20 cellular contexts compared by ENCODE assay signal in genomic region chr21:14918542-14918941, GRCh38.
A peak's percentile ranks its signal among the peaks of the same experiment; 100 is the strongest.
DNase-seq lines count a peak whose midpoint lies in the region; ATAC-seq and TF ChIP-seq lines count a peak whose summit lies in the region.
"Had no signal": no experiment of that assay in that cellular context is flagged by ENCODE, and none has a peak within 500 bp of the region (broad histone marks: within the 10 kb centered on the region; RNA-seq: fewer than 3 reads in every experiment).

No MANE protein-coding gene starts in this region.

- no peak overlapping the region for H3K4me3 ChIP-seq in left ventricle myocardium inferior
- H3K4me3 ChIP-seq: esophagus squamous epithelium, thoracic aorta had no signal

- H3K36me3 ChIP-seq in left ventricle myocardium inferior, result no peaks in the 10 kb centered on the region
- H3K36me3 ChIP-seq: esophagus squamous epithelium, heart left ventricle, neutrophil, thoracic aorta had no signal

- no peaks in the 10 kb centered on the region for H3K9me3 ChIP-seq in left ventricle myocardium inferior (replicated peaks)
- H3K9me3 ChIP-seq: esophagus squamous epithelium, heart left ventricle, neutrophil, thoracic aorta had no signal

- H3K27me3 Mint-ChIP-seq in MCF 10A (ENCODE audit: insufficient read depth, unreplicated experiment), result no peaks in the 10 kb centered on the region

- POLR2A ChIA-PET in MCF 10A (lab: Yijun Ruan, JAX), result interaction anchor here (0.6 to 0.7 kb wide), 2 partner anchors 28 to 529 kb away, joined by 3 to 4 read pairs; no protein-coding TSS in a partner anchor

- intact Hi-C loops in left ventricle myocardium inferior (cut with micrococcal nuclease) (no loop called here), MCF 10A (cut with micrococcal nuclease) (no loop called here)

- TF ChIP-seq CTCF in left ventricle myocardium inferior (IDR thresholded peaks at IDR 0.05; ENCODE audit: borderline replicate concordance), result no peak
- no peak for TF ChIP-seq CTCF in MCF 10A (IDR thresholded peaks at IDR 0.05; ENCODE audit: unreplicated experiment)

- no peak overlapping the region for H3K4me3 Mint-ChIP-seq in MCF 10A (ENCODE audit: unreplicated experiment)
- H3K4me3 Mint-ChIP-seq: CD8-positive, alpha-beta T cell; immature natural killer cell had no signal

- H3K4me1 Mint-ChIP-seq in MCF 10A (ENCODE audit: insufficient read depth, unreplicated experiment), result peaks cover 6% of the 10 kb centered on the region

- BruUV-seq in MCF 10A (replicated peaks; lab: Mats Ljungman, UMichigan), result no TSS peak

- H3K4me1 ChIP-seq in left ventricle myocardium inferior, result no peaks in the 10 kb centered on the region

- CTCF ChIA-PET in MCF 10A (lab: Yijun Ruan, JAX), result no interaction called here

- ATAC-seq in HG02970 (IDR thresholded peaks at IDR 0.05; ENCODE audit: low FRiP score, unreplicated experiment), result no peak
- ATAC-seq: CD8-positive, alpha-beta T cell; HCT116; heart left ventricle had no signal

- no peaks in the 10 kb centered on the region for H3K9me3 Mint-ChIP-seq in MCF 10A (ENCODE audit: unreplicated experiment)
- H3K9me3 Mint-ChIP-seq: CD8-positive, alpha-beta T cell had no signal

- H3K36me3 Mint-ChIP-seq in MCF 10A (ENCODE audit: insufficient read depth, unreplicated experiment), result peaks cover 5% of the 10 kb centered on the region
- H3K36me3 Mint-ChIP-seq: CD8-positive, alpha-beta T cell; immature natural killer cell had no signal

- H3K27ac Mint-ChIP-seq in MCF 10A (ENCODE audit: low read depth, unreplicated experiment), result no peak overlapping the region
- H3K27ac Mint-ChIP-seq: CD8-positive, alpha-beta T cell; immature natural killer cell had no signal

- no peak overlapping the region for H3K27ac ChIP-seq in left ventricle myocardium inferior (replicated peaks)
- H3K27ac ChIP-seq: esophagus squamous epithelium, heart left ventricle, neutrophil, thoracic aorta had no signal

- no peaks in the 10 kb centered on the region for H3K27me3 ChIP-seq in left ventricle myocardium inferior (ENCODE audit: low read depth)
- H3K27me3 ChIP-seq: esophagus squamous epithelium, heart left ventricle, neutrophil had no signal

- DNase-seq in DMS53 treated with DMSO at 0.1 percent for 48 hours (lab: John Stamatoyannopoulos, UW; ENCODE audit: unreplicated experiment) (peak; percentile 15), NCI-H524 (lab: John Stamatoyannopoulos, UW) (peak; percentile 94 to 98), cerebellum (ENCODE audit: low spot score) (peak; percentile 83), retina (peak; percentile 51), NCI-H1092 treated with DMSO at 0.1 percent for 48 hours (lab: John Stamatoyannopoulos, UW) (no peak), left ventricle myocardium inferior (no peak), MCF 10A (ENCODE audit: unreplicated experiment) (no peak)
- DNase-seq: activated CD4-positive, alpha-beta T cell treated with anti-CD3 and anti-CD28 coated beads, Interleukin-2, amount 50 U/mL, for 4 hours; activated gamma-delta T cell; esophagus squamous epithelium; heart left ventricle; immature natural killer cell; MV-4-11; NCI-H2081; SHP77 had no signal

Comparison
In these comparisons a context has a peak if more than half of its experiments do, and no peak if none do; other contexts are left out.
1. DNase-seq: peak in DMS53 treated with DMSO at 0.1 percent for 48 hours (single experiment), NCI-H524 (2 of 2), cerebellum (single experiment) and retina (single experiment); none in NCI-H1092 treated with DMSO at 0.1 percent for 48 hours (single experiment), left ventricle myocardium inferior (single experiment) and MCF 10A (single experiment).